8 cellular contexts compared by ENCODE assay signal in the genomic region with DNA sequence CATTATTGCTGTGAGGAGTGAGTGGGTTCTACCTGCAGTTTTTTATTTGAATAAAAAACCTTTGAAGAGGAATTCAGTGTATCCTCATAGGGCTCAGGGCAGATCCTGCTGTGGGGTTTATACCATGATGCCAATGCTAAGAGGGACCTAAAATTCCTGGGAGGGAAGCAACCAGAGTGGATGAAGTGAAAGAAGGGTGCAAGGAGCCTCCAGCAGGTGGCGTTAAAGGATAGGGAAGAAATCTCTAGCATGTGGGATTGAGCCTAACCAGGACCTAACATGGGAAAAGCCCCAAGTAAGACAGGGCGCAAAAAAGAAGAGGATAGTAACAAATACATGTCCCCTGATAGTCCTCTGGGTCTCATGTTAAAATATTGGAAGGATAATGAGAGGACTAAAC.
DNase-seq lines count a peak whose midpoint lies in the region; ATAC-seq, FAIRE-seq and TF ChIP-seq lines count a peak whose summit lies in the region.
"Not testable (repeated sequence)": the region's sequence is repeated elsewhere in the genome, so short reads cannot be mapped to it uniquely, and the experiment has no call there.

No MANE protein-coding gene starts in this region.

- CTCF ChIA-PET in A673 (lab: Charles Lee): not testable (repeated sequence)

- intact Hi-C loops in A673 (cut with micrococcal nuclease; ENCODE audit: unreplicated experiment); adrenal gland (cut with DNase I); heart right ventricle (cut with DNase I); pancreas (cut with DNase I): not testable (repeated sequence)

- H3K27ac ChIP-seq in A673 (ENCODE audit: low read depth, low read length, poor library complexity, severe bottlenecking); adrenal gland; heart right ventricle; pancreas: not testable (repeated sequence)

- TF ChIP-seq POLR2A in adrenal gland (IDR thresholded peaks at IDR 0.05): not testable (repeated sequence)

- not testable (repeated sequence) for H3K36me3 ChIP-seq in A673 (ENCODE audit: insufficient read depth, low read length, poor library complexity, severe bottlenecking); MG63; adrenal gland (replicated peaks in 1 of 2); heart right ventricle; pancreas

- H3K4me1 ChIP-seq in A673 (ENCODE audit: insufficient read depth, low read length, poor library complexity, severe bottlenecking); adrenal gland (replicated peaks in 1 of 2); heart right ventricle; pancreas: not testable (repeated sequence)

- not testable (repeated sequence) for H3K9me3 ChIP-seq in A673 (ENCODE audit: low read depth, low read length, poor library complexity, severe bottlenecking); MG63; adrenal gland (replicated peaks in 1 of 3); heart right ventricle; pancreas

- TF ChIP-seq CTCF in A673 (conservative IDR thresholded peaks at IDR 0.05; ENCODE audit: low read depth, low read length) (0 out of 2 replicates have a peak, but pooled peaks have one; percentile 12), GM12873 (IDR thresholded peaks at IDR 0.05; ENCODE audit: insufficient read depth, low read depth, low read length, missing control alignments) (peak; percentile 11), adrenal gland (IDR thresholded peaks at IDR 0.05) (peak; percentile 28 to 54 (median 40)), heart right ventricle (IDR thresholded peaks at IDR 0.05) (peak in 7 of 9 donors; percentile 27 to 58 (median 44)), pancreas (IDR thresholded peaks at IDR 0.05) (peak in 3 of 4 donors; percentile 11 to 15 (median 11))

- DNase-seq in A673 (ENCODE audit: low spot score); heart right ventricle: not testable (repeated sequence)
- DNase-seq in MG63 (peak; percentile 10), NCI-H748 (lab: John Stamatoyannopoulos, UW; ENCODE audit: unreplicated experiment) (peak; percentile 1), SK-N-DZ (ENCODE audit: low spot score) (peak; percentile 4), adrenal gland (peak; percentile 15 to 71 (median 44)), pancreas (peak in 2 of 6 donors; percentile 2 to 30)

- not testable (repeated sequence) for ATAC-seq in heart right ventricle, pancreas

- not testable (repeated sequence) for FAIRE-seq in pancreas (lab: Jason Lieb, UNC)

- H3K4me3 ChIP-seq in A673 (ENCODE audit: low read depth, low read length, poor library complexity, severe bottlenecking); MG63; adrenal gland; heart right ventricle; pancreas: not testable (repeated sequence)

- 33 to 43% (median 39%) methylated on average over 2 of the region's 2 CpGs for WGBS in adrenal gland, 4 donors
- 29 to 39% methylated on average over 2 of the region's 2 CpGs for WGBS in heart right ventricle, 2 donors
- WGBS in pancreas, 2 donors: 21 to 27% methylated on average over 2 of the region's 2 CpGs

- BruUV-seq in A673 (replicated peaks; lab: Mats Ljungman, UMichigan): not testable (repeated sequence)

- not testable (repeated sequence) for H3K27me3 ChIP-seq in A673 (replicated peaks; ENCODE audit: insufficient read depth, low read depth, low read length, poor library complexity); MG63; adrenal gland; heart right ventricle; pancreas

- POLR2A ChIA-PET in A673 (lab: Charles Lee; ENCODE audit: low non-redundant PET): not testable (repeated sequence)
